ENCODE assay signal across 35 cellular contexts in the genomic region with DNA sequence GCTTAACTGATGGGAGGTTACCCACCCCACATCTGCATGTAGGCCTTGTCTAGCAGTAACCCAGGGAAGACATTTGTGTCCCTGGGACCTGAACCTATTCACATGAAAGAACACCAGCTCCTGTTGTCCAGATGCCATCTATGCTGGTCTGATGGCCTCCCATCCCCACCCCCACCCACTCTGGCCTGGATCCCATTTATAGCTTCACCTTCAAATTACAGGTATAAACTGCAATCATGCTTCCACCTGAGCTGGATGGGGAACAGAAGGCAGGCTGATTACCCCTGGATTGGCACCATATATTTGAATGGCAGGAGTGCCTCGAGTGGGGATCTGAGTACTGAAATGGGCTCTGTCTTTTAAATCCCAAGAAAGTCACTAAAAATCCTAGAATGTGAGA.
"Had no signal": no experiment of that assay in that cellular context is flagged by ENCODE, and none has a peak within 500 bp of the region (broad histone marks: within the 10 kb centered on the region; RNA-seq: fewer than 3 reads in every experiment).

No MANE protein-coding gene starts in this region.

- H3K36me3 Mint-ChIP-seq: activated CD4-positive, alpha-beta memory T cell treated with anti-CD3 and anti-CD28 coated beads for 36 hours; activated naive CD4-positive, alpha-beta T cell treated with anti-CD3 and anti-CD28 coated beads, Interleukin-2, amount 50 U/mL, for 72 hours; activated naive CD8-positive, alpha-beta T cell treated with anti-CD3 and anti-CD28 coated beads for 36 hours had no signal

- H3K9me3 ChIP-seq: adrenal gland, body of pancreas, breast epithelium had no signal

- DNase-seq: activated B cell treated with CpG ODN at 0.5 μM for 24 hours; activated CD4-positive, alpha-beta memory T cell treated with anti-CD3 and anti-CD28 coated beads for 36 hours; activated CD4-positive, alpha-beta T cell treated with anti-CD3 and anti-CD28 coated beads for 4 hours; activated CD4-positive, alpha-beta T cell treated with anti-CD3 and anti-CD28 coated beads, Interleukin-2, amount 10 ng/mL, durations not matched to agents 24 days and 14 days; activated CD4-positive, alpha-beta T cell treated with anti-CD3 and anti-CD28 coated beads, Interleukin-2, amount 50 U/mL, for 1 hour; activated CD4-positive, alpha-beta T cell treated with anti-CD3 and anti-CD28 coated beads, Interleukin-2, amount 50 U/mL, for 4 hours; activated CD4-positive, CD25-positive, alpha-beta regulatory T cell treated with anti-CD3 and anti-CD28 coated beads, Interleukin-2, amount 50 U/mL, for 72 hours; activated CD8-positive, alpha-beta memory T cell treated with anti-CD3 and anti-CD28 coated beads, Interleukin-2, amount 50 U/mL, for 4 hours; activated CD8-positive, alpha-beta T cell treated with anti-CD3 and anti-CD28 coated beads for 36 hours; activated effector memory CD4-positive, alpha-beta T cell treated with anti-CD3 and anti-CD28 coated beads, Interleukin-2, amount 50 U/mL, for 16 hours; activated gamma-delta T cell treated with Interleukin-2 at 50 U/mL for 16 hours; activated naive CD4-positive, alpha-beta T cell; activated naive CD4-positive, alpha-beta T cell treated with anti-CD3 and anti-CD28 coated beads for 36 hours; activated naive CD4-positive, alpha-beta T cell treated with anti-CD3 and anti-CD28 coated beads, Interleukin-2, amount 50 U/mL, for 16 hours; activated naive CD8-positive, alpha-beta T cell treated with anti-CD3 and anti-CD28 coated beads for 36 hours; activated T-cell treated with anti-CD3 and anti-CD28 coated beads for 4 hours; activated T-cell treated with anti-CD3 and anti-CD28 coated beads, Interleukin-2, amount 50 U/mL, for 1 hour; activated T-cell treated with anti-CD3 and anti-CD28 coated beads, Interleukin-2, amount 50 U/mL, for 4 hours; activated T-cell treated with anti-CD3 and anti-CD28 coated beads, Interleukin-2, amount 50 U/mL, for 72 hours; adrenal gland; amniotic stem cell; aorta; body of pancreas; brain microvascular endothelial cell; central memory CD4-positive, alpha-beta T cell; T-helper 1 cell; T-helper 2 cell; T-helper 9 cell had no signal

- H3K4me1 Mint-ChIP-seq: activated B cell treated with CpG ODN at 0.5 μM for 24 hours; activated CD4-positive, alpha-beta T cell treated with anti-CD3 and anti-CD28 coated beads, Interleukin-2, amount 10 ng/mL, durations not matched to agents 24 days and 14 days; activated naive CD8-positive, alpha-beta T cell treated with anti-CD3 and anti-CD28 coated beads for 36 hours; activated T-helper 17 cell treated with anti-CD3 and anti-CD28 coated beads, Interleukin-2, amount 50 U/mL, for 72 hours had no signal

- H3K4me3 Mint-ChIP-seq: activated B cell treated with CpG ODN at 0.5 μM for 24 hours; activated CD4-positive, alpha-beta memory T cell treated with anti-CD3 and anti-CD28 coated beads for 36 hours; activated CD4-positive, alpha-beta T cell treated with anti-CD3 and anti-CD28 coated beads, Interleukin-2, amount 10 ng/mL, durations not matched to agents 24 days and 14 days; activated CD8-positive, alpha-beta T cell treated with anti-CD3 and anti-CD28 coated beads for 36 hours; activated naive CD4-positive, alpha-beta T cell treated with anti-CD3 and anti-CD28 coated beads for 36 hours; activated naive CD8-positive, alpha-beta T cell treated with anti-CD3 and anti-CD28 coated beads for 36 hours; activated T-cell treated with anti-CD3 and anti-CD28 coated beads, Interleukin-2, amount 50 U/mL, for 4 hours; activated T-cell treated with anti-CD3 and anti-CD28 coated beads, Interleukin-2, amount 50 U/mL, for 72 hours; activated T-helper 1 cell treated with anti-CD3 and anti-CD28 coated beads, Interleukin-12 subunit alpha, Interleukin-12 subunit beta, Interleukin-2, Interleukin-4 antibody, amounts not matched to agents 30 ng/mL and 10 ng/mL and 1 ng/mL, durations not matched to agents 14 hours and 24 hours and 36 hours; activated T-helper 17 cell treated with anti-CD3 and anti-CD28 coated beads, Interleukin-2, amount 50 U/mL, for 72 hours; T-helper 1 cell treated with Interleukin-12 subunit alpha and Interleukin-12 subunit beta and Interleukin-4 antibody, amounts not matched to agents 30 μg/mL and 1 μg/mL, for 36 hours; T-helper 2 cell treated with Interferon-gamma antibody and Interleukin-4, amounts not matched to agents 5 μg/mL and 100 μg/mL, for 36 hours had no signal

- H3K27ac ChIP-seq: adrenal gland, body of pancreas, brain microvascular endothelial cell, breast epithelium, VCaP had no signal

- H3K4me1 ChIP-seq: adrenal gland, body of pancreas, breast epithelium had no signal

- ATAC-seq: activated CD8-positive, alpha-beta T cell treated with anti-CD3 and anti-CD28 coated beads for 36 hours; activated naive CD4-positive, alpha-beta T cell treated with anti-CD3 and anti-CD28 coated beads, Interleukin-2, amount 50 U/mL, for 72 hours; activated T-cell treated with anti-CD3 and anti-CD28 coated beads, Interleukin-2, amount 50 U/mL, for 4 hours; activated T-cell treated with anti-CD3 and anti-CD28 coated beads, Interleukin-2, amount 50 U/mL, for 72 hours; activated T-helper 17 cell treated with anti-CD3 and anti-CD28 coated beads, Interleukin-2, amount 50 U/mL, for 72 hours; body of pancreas had no signal

- H3K27me3 ChIP-seq: adrenal gland, body of pancreas, brain microvascular endothelial cell, breast epithelium had no signal

- H3K27ac Mint-ChIP-seq: activated B cell treated with CpG ODN at 0.5 μM for 24 hours; activated CD4-positive, alpha-beta memory T cell treated with anti-CD3 and anti-CD28 coated beads for 36 hours; activated CD4-positive, alpha-beta T cell treated with anti-CD3 and anti-CD28 coated beads, Interleukin-2, amount 10 ng/mL, durations not matched to agents 24 days and 14 days; activated CD8-positive, alpha-beta T cell treated with anti-CD3 and anti-CD28 coated beads for 36 hours; activated naive CD4-positive, alpha-beta T cell treated with anti-CD3 and anti-CD28 coated beads for 36 hours; activated naive CD4-positive, alpha-beta T cell treated with anti-CD3 and anti-CD28 coated beads, Interleukin-2, amount 50 U/mL, for 72 hours; activated naive CD8-positive, alpha-beta T cell treated with anti-CD3 and anti-CD28 coated beads for 36 hours; activated T-cell treated with anti-CD3 and anti-CD28 coated beads, Interleukin-2, amount 50 U/mL, for 72 hours; activated T-helper 1 cell treated with anti-CD3 and anti-CD28 coated beads, Interleukin-12 subunit alpha, Interleukin-12 subunit beta, Interleukin-2, Interleukin-4 antibody, amounts not matched to agents 30 ng/mL and 10 ng/mL and 1 ng/mL, durations not matched to agents 14 hours and 24 hours and 36 hours; activated T-helper 17 cell treated with anti-CD3 and anti-CD28 coated beads, Interleukin-2, amount 50 U/mL, for 72 hours; T-helper 1 cell treated with Interleukin-12 subunit alpha and Interleukin-12 subunit beta and Interleukin-4 antibody, amounts not matched to agents 30 μg/mL and 1 μg/mL, for 36 hours; T-helper 2 cell treated with Interferon-gamma antibody and Interleukin-4, amounts not matched to agents 5 μg/mL and 100 μg/mL, for 36 hours had no signal

- H3K27me3 Mint-ChIP-seq: activated CD4-positive, alpha-beta memory T cell treated with anti-CD3 and anti-CD28 coated beads for 36 hours had no signal

- H3K4me3 ChIP-seq: adrenal gland, body of pancreas, breast epithelium had no signal

- H3K9me3 Mint-ChIP-seq: activated B cell treated with CpG ODN at 0.5 μM for 24 hours; activated CD4-positive, alpha-beta memory T cell treated with anti-CD3 and anti-CD28 coated beads for 36 hours; activated CD4-positive, alpha-beta T cell treated with anti-CD3 and anti-CD28 coated beads, Interleukin-2, amount 10 ng/mL, durations not matched to agents 24 days and 14 days; activated CD8-positive, alpha-beta T cell treated with anti-CD3 and anti-CD28 coated beads for 36 hours; activated naive CD4-positive, alpha-beta T cell treated with anti-CD3 and anti-CD28 coated beads for 36 hours; activated naive CD4-positive, alpha-beta T cell treated with anti-CD3 and anti-CD28 coated beads, Interleukin-2, amount 50 U/mL, for 72 hours; activated naive CD8-positive, alpha-beta T cell treated with anti-CD3 and anti-CD28 coated beads for 36 hours; activated T-cell treated with anti-CD3 and anti-CD28 coated beads, Interleukin-2, amount 50 U/mL, for 4 hours; activated T-cell treated with anti-CD3 and anti-CD28 coated beads, Interleukin-2, amount 50 U/mL, for 72 hours; activated T-helper 1 cell treated with anti-CD3 and anti-CD28 coated beads, Interleukin-12 subunit alpha, Interleukin-12 subunit beta, Interleukin-2, Interleukin-4 antibody, amounts not matched to agents 30 ng/mL and 10 ng/mL and 1 ng/mL, durations not matched to agents 14 hours and 24 hours and 36 hours; activated T-helper 17 cell treated with anti-CD3 and anti-CD28 coated beads, Interleukin-2, amount 50 U/mL, for 72 hours; T-helper 1 cell treated with Interleukin-12 subunit alpha and Interleukin-12 subunit beta and Interleukin-4 antibody, amounts not matched to agents 30 μg/mL and 1 μg/mL, for 36 hours; T-helper 2 cell treated with Interferon-gamma antibody and Interleukin-4, amounts not matched to agents 5 μg/mL and 100 μg/mL, for 36 hours had no signal

- H3K36me3 ChIP-seq: adrenal gland, brain microvascular endothelial cell, breast epithelium had no signal
